In genomic region chr10:130924138-130924819, GRCh38 we compare ENCODE assay signal across 3 cellular contexts.
TF ChIP-seq lines count a peak whose summit lies in the region.

No MANE protein-coding gene starts in this region.

TF ChIP-seq in GM23338, 12 proteins besides CTCF, POLR2A, EP300 and RAD21:
- TF ChIP-seq, protein P1, sequence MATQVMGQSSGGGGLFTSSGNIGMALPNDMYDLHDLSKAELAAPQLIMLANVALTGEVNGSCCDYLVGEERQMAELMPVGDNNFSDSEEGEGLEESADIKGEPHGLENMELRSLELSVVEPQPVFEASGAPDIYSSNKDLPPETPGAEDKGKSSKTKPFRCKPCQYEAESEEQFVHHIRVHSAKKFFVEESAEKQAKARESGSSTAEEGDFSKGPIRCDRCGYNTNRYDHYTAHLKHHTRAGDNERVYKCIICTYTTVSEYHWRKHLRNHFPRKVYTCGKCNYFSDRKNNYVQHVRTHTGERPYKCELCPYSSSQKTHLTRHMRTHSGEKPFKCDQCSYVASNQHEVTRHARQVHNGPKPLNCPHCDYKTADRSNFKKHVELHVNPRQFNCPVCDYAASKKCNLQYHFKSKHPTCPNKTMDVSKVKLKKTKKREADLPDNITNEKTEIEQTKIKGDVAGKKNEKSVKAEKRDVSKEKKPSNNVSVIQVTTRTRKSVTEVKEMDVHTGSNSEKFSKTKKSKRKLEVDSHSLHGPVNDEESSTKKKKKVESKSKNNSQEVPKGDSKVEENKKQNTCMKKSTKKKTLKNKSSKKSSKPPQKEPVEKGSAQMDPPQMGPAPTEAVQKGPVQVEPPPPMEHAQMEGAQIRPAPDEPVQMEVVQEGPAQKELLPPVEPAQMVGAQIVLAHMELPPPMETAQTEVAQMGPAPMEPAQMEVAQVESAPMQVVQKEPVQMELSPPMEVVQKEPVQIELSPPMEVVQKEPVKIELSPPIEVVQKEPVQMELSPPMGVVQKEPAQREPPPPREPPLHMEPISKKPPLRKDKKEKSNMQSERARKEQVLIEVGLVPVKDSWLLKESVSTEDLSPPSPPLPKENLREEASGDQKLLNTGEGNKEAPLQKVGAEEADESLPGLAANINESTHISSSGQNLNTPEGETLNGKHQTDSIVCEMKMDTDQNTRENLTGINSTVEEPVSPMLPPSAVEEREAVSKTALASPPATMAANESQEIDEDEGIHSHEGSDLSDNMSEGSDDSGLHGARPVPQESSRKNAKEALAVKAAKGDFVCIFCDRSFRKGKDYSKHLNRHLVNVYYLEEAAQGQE (IDR thresholded peaks at IDR 0.05; ENCODE audit: unreplicated experiment), result peak; percentile 92
- no peak for TF ChIP-seq STAT1 (IDR thresholded peaks at IDR 0.05; ENCODE audit: unreplicated experiment)

TF ChIP-seq in GM12878, 131 proteins besides CTCF, POLR2A, EP300 and RAD21:
- TF ChIP-seq, protein P1 (IDR thresholded peaks at IDR 0.05; ENCODE audit: low read depth, low read length), result peak; percentile 81
- no peak for TF ChIP-seq PML (IDR thresholded peaks at IDR 0.05; ENCODE audit: low read length)
- TF ChIP-seq, protein P2, sequence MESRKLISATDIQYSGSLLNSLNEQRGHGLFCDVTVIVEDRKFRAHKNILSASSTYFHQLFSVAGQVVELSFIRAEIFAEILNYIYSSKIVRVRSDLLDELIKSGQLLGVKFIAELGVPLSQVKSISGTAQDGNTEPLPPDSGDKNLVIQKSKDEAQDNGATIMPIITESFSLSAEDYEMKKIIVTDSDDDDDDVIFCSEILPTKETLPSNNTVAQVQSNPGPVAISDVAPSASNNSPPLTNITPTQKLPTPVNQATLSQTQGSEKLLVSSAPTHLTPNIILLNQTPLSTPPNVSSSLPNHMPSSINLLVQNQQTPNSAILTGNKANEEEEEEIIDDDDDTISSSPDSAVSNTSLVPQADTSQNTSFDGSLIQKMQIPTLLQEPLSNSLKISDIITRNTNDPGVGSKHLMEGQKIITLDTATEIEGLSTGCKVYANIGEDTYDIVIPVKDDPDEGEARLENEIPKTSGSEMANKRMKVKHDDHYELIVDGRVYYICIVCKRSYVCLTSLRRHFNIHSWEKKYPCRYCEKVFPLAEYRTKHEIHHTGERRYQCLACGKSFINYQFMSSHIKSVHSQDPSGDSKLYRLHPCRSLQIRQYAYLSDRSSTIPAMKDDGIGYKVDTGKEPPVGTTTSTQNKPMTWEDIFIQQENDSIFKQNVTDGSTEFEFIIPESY (IDR thresholded peaks at IDR 0.05), result no peak

TF ChIP-seq in neural cell, 6 proteins besides CTCF, POLR2A, EP300 and RAD21 (continued from another document):
- TF ChIP-seq TAF1 (IDR thresholded peaks at IDR 0.05; ENCODE audit: low read depth), result no peak
